In the genomic region with DNA sequence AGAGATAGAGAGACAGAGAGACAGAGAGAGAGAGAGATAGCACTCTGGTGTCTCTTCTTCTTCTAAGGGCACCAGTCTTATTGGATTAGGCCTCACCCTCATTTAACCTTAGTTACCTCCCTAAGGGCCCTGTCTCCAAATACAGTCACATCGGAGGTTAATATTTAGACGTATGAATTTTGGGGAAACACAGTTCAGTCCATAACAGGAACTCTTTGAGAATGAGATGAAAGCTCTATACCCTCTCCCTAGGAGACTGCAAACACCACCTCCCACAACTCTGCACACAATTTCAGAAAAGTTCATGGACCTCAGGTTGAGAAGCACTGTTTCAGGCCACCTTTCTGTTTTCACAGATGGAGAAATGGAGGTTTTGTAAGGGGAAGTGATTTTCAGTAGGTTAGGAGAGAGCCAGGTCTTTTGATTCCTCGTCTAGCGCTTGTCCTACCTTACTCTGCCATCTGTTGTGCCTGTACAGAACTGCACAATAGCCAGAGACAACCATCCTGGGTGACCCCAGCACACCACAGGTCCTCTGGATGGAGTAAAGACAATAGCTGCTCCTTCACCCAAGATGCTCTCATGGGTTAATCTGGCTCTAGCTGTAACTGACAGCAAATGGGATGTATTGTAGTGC, we compare ENCODE assay signal across 9 cellular contexts. TPM values are rescaled to one million over a fixed set of nuclear protein-coding genes. Genes with fewer than 3 reads are reported as not detected.
DNase-seq lines count a peak whose midpoint lies in the region; ATAC-seq and TF ChIP-seq lines count a peak whose summit lies in the region.
"Had no signal": no experiment of that assay in that cellular context is flagged by ENCODE, and none has a peak within 500 bp of the region (broad histone marks: within the 10 kb centered on the region; RNA-seq: fewer than 3 reads in every experiment).

No MANE protein-coding gene starts in this region.

- no peak for TF ChIP-seq POLR2A in lower leg skin (IDR thresholded peaks at IDR 0.05)

- no peak for TF ChIP-seq CTCF in lower leg skin (IDR thresholded peaks at IDR 0.05)

- peaks cover 20% of the 10 kb centered on the region for H3K4me1 Mint-ChIP-seq in activated T-cell treated with anti-CD3 and anti-CD28 coated beads, Interleukin-2, amount 50 U/mL, for 72 hours (ENCODE audit: low read depth)

- intact Hi-C loops in left colon (cut with DNase I, micrococcal nuclease): no loop called here
- intact Hi-C loops in lower leg skin (cut with DNase I; ENCODE audit: low total_unique reads): no loop called here

- 54 to 70% methylated on average over 4 of the region's 4 CpGs for WGBS in lower leg skin, 2 donors

- H3K4me3 Mint-ChIP-seq in activated T-cell treated with anti-CD3 and anti-CD28 coated beads, Interleukin-2, amount 50 U/mL, for 72 hours: no peak overlapping the region

- no peaks in the 10 kb centered on the region for H3K9me3 Mint-ChIP-seq in activated T-cell treated with anti-CD3 and anti-CD28 coated beads, Interleukin-2, amount 50 U/mL, for 72 hours

- H3K27ac Mint-ChIP-seq in activated T-cell treated with anti-CD3 and anti-CD28 coated beads, Interleukin-2, amount 50 U/mL, for 72 hours: no peak overlapping the region

- peak; percentile 24 to 26 for DNase-seq in activated T-cell treated with anti-CD3 and anti-CD28 coated beads, Interleukin-2, amount 50 U/mL, for 72 hours
- DNase-seq in activated T-cell treated with anti-CD3 and anti-CD28 coated beads for 4 hours: no peak
- peak; percentile 41 for DNase-seq in SW480 (ENCODE audit: low spot score)
- no peak for DNase-seq in left colon
- DNase-seq in lower leg skin (ENCODE audit: low spot score in 2 of 2): no peak
- DNase-seq in AG20443 (ENCODE audit: low spot score): no peak
- no peak for DNase-seq in HPDE6-E6E7 (ENCODE audit: extremely low spot score)

- H3K27me3 Mint-ChIP-seq in activated T-cell treated with anti-CD3 and anti-CD28 coated beads, Interleukin-2, amount 50 U/mL, for 72 hours (ENCODE audit: low read depth): peaks cover 15% of the 10 kb centered on the region

- peak; percentile 80 to 91 for ATAC-seq in activated T-cell treated with anti-CD3 and anti-CD28 coated beads, Interleukin-2, amount 50 U/mL, for 72 hours (replicated peaks in 1 of 2)
- peak; percentile 87 for ATAC-seq in HG02798 (IDR thresholded peaks at IDR 0.05; ENCODE audit: poor library complexity, unreplicated experiment)
- ATAC-seq in left colon: peak; percentile 97

- H3K36me3 Mint-ChIP-seq in activated T-cell treated with anti-CD3 and anti-CD28 coated beads, Interleukin-2, amount 50 U/mL, for 72 hours (ENCODE audit: insufficient read depth in 2 of 2): no peaks in the 10 kb centered on the region

- H3K4me3 ChIP-seq in lower leg skin (ENCODE audit: low read depth, poor library complexity, severe bottlenecking): no peak overlapping the region

RNA-seq across cellular contexts. Expression of a gene that starts 32.1 kb away (rescaled TPM):
- total RNA-seq in activated T-cell treated with anti-CD3 and anti-CD28 coated beads, Interleukin-2, amount 50 U/mL, for 72 hours: 10 to 100 TPM in 1 of 2 donors, 1 to 10 TPM in 1; 8.8 to 14.6 TPM
- 1 to 10 TPM; 2.3 to 2.7 TPM for total RNA-seq in left colon
- total RNA-seq in lower leg skin: not detected
- total RNA-seq: glomerular endothelial cell had no signal

Comparison
In these comparisons a context has a peak if more than half of its experiments do, and no peak if none do; other contexts are left out.
1. DNase-seq: peak in activated T-cell treated with anti-CD3 and anti-CD28 coated beads, Interleukin-2, amount 50 U/mL, for 72 hours (2 of 2) and SW480 (single experiment); none in activated T-cell treated with anti-CD3 and anti-CD28 coated beads for 4 hours (single experiment), left colon (0 of 2), lower leg skin (0 of 2), AG20443 (single experiment) and HPDE6-E6E7 (single experiment).
2. Peak in every context shown above with its lines, with median percentiles within 50 percentile points of each other: ATAC-seq.